2 cellular contexts compared by ENCODE assay signal in genomic region chr18:26819046-26819445, GRCh38.
TF ChIP-seq lines count a peak whose summit lies in the region.

No MANE protein-coding gene starts in this region.

TF ChIP-seq in IMR-90, 13 proteins besides CTCF, POLR2A, EP300 and RAD21:
- TF ChIP-seq MAZ (IDR thresholded peaks at IDR 0.05; ENCODE audit: borderline replicate concordance, low read depth, low read length) (no peak), CEBPB (IDR thresholded peaks at IDR 0.05; ENCODE audit: low read depth, low read length) (no peak), SMC3 (IDR thresholded peaks at IDR 0.05; ENCODE audit: low read depth, low read length) (no peak)

TF ChIP-seq in K562, 482 proteins besides CTCF, POLR2A, EP300 and RAD21:
- no peak for TF ChIP-seq RBM34 (IDR thresholded peaks at IDR 0.05; ENCODE audit: borderline replicate concordance, insufficient read depth, low read length)
- TF ChIP-seq SLC30A9 (CRISPR knock-in tag; IDR thresholded peaks at IDR 0.05), result no peak
- TF ChIP-seq NFIC (IDR thresholded peaks at IDR 0.05), result peak; percentile 10; the same call in 1 of the 2 replicates
- TF ChIP-seq RNF219 (CRISPR knock-in tag; IDR thresholded peaks at IDR 0.05), result no peak
- TF ChIP-seq BCOR (IDR thresholded peaks at IDR 0.05), result no peak
